Comparison of ENCODE assay signal across 19 cellular contexts in the genomic region with DNA sequence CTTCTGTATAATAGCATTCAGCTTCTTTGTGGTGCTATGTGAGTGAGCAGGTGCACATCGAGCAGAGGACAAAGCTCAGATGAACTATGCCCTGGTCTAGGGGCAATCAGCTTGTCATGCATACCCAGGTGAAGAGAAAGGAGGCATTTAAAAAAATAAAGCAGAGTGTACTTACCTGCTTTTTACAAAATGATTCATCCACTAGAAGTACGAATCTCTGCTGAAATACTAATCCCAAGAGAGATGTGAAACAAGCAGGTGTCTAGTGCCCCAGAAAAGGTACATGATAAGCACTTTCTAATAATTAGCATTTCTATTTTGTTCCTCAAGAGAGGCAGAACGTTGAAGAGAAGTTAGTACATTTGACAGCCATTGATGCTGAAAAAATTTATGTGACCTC. TPM values are rescaled to one million over a fixed set of nuclear protein-coding genes. Genes with fewer than 3 reads are reported as not detected.
DNase-seq lines count a peak whose midpoint lies in the region; ATAC-seq lines count a peak whose summit lies in the region.
"Had no signal": no experiment of that assay in that cellular context is flagged by ENCODE, and none has a peak within 500 bp of the region (broad histone marks: within the 10 kb centered on the region; RNA-seq: fewer than 3 reads in every experiment).

No MANE protein-coding gene starts in this region.

- no peak overlapping the region for H3K27ac ChIP-seq in neuronal stem cell (replicated peaks; ENCODE audit: low read length)
- H3K27ac ChIP-seq: 22Rv1 had no signal

- H3K18ac ChIP-seq in neuronal stem cell (ENCODE audit: low read length): no peak overlapping the region

- H4K91ac ChIP-seq in neuronal stem cell (ENCODE audit: low read depth, low read length, poor library complexity): no peak overlapping the region

- H3K9ac ChIP-seq in neuronal stem cell (ENCODE audit: low read depth, low read length, poor library complexity): no peak overlapping the region

- no peak overlapping the region for H4K8ac ChIP-seq in neuronal stem cell (ENCODE audit: low read depth, low read length)

- H2BK12ac ChIP-seq in neuronal stem cell (ENCODE audit: low read length): no peak overlapping the region

- no peak overlapping the region for H3K4me2 ChIP-seq in neuronal stem cell (ENCODE audit: insufficient read depth, low read length, poor library complexity, severe bottlenecking)

- H2BK5ac ChIP-seq in neuronal stem cell (ENCODE audit: low read length): no peak overlapping the region

- H3K4me1 ChIP-seq in neuronal stem cell (ENCODE audit: control insufficient read depth in 2 of 2, insufficient read depth in 1 of 2, low read depth in 1 of 2, low read length in 2 of 2): no peaks in the 10 kb centered on the region

- ATAC-seq in GM19397 (IDR thresholded peaks at IDR 0.05; ENCODE audit: unreplicated experiment): no peak
- ATAC-seq: HepG2, SK-N-SH treated with all-trans-retinoic acid at 6 μM for 48 hours had no signal

- H3K36me3 ChIP-seq in neuronal stem cell (replicated peaks in 1 of 2; ENCODE audit: control insufficient read depth in 2 of 2, insufficient read depth in 2 of 2, low read length in 2 of 2): no peaks in the 10 kb centered on the region

- H3K14ac ChIP-seq in neuronal stem cell (ENCODE audit: low read length): no peak overlapping the region

- no peak overlapping the region for H3K23ac ChIP-seq in neuronal stem cell (ENCODE audit: low read depth, low read length, poor library complexity)

- H3K79me1 ChIP-seq in neuronal stem cell (ENCODE audit: low read depth, low read length): no peaks in the 10 kb centered on the region

- no peak overlapping the region for H2AFZ ChIP-seq in neuronal stem cell (ENCODE audit: low read length)

- H3K4ac ChIP-seq in neuronal stem cell (ENCODE audit: low read length): no peak overlapping the region

- DNase-seq in NCI-H1417 (lab: John Stamatoyannopoulos, UW) (peak in 2 of 3 experiments; percentile 44 to 89), NCI-H1417 treated with DMSO at 0.1 percent for 48 hours (lab: John Stamatoyannopoulos, UW) (no peak), NCI-H1436 treated with DMSO at 0.1 percent for 48 hours (lab: John Stamatoyannopoulos, UW) (peak; percentile 87), NCI-H774 (lab: John Stamatoyannopoulos, UW) (peak; percentile 47), putamen (ENCODE audit: low spot score) (peak; percentile 57), ecto neural progenitor cell (ENCODE audit: low spot score) (no peak), neuronal stem cell (ENCODE audit: low spot score) (no peak)
- DNase-seq: Calu3; CD4-positive, alpha-beta memory T cell; DND-41; KG1; NCI-H146; NCI-H2171; SHP77 treated with DMSO at 0.1 percent for 48 hours had no signal

- no peak overlapping the region for H2AK5ac ChIP-seq in neuronal stem cell (ENCODE audit: low read depth, low read length)

- no CpG with 5 or more reads among the region's 3 CpGs for WGBS in neuronal stem cell (ENCODE audit: extremely low coverage in 2 of 2, insufficient read length in 2 of 2, insufficient replicate concordance in 1 of 2), 2 donors

- no peak overlapping the region for H2BK120ac ChIP-seq in neuronal stem cell (ENCODE audit: low read depth, low read length)

- H3K4me3 ChIP-seq in neuronal stem cell (ENCODE audit: low read length in 2 of 2): no peak overlapping the region

- H3K9me3 ChIP-seq in neuronal stem cell (replicated peaks in 1 of 2; ENCODE audit: control insufficient read depth in 2 of 2, insufficient read depth in 1 of 2, low read depth in 1 of 2, low read length in 2 of 2): no peaks in the 10 kb centered on the region

- H3K27me3 ChIP-seq in neuronal stem cell (ENCODE audit: control insufficient read depth in 3 of 3, insufficient read depth in 3 of 3, low read depth in 1 of 3, low read length in 3 of 3): no peaks in the 10 kb centered on the region

- H2BK15ac ChIP-seq in neuronal stem cell (ENCODE audit: low read length): no peak overlapping the region

RNA-seq across cellular contexts. Expression of a gene that starts 31.1 kb away (rescaled TPM):
- 1.2 TPM for polyA plus RNA-seq in neuronal stem cell (2013, experiment 1 of 2)
- polyA plus RNA-seq in neuronal stem cell (2013, experiment 2 of 2): 1.4 TPM
- polyA plus RNA-seq: BJ, HepG2 had no signal

Comparison
In these comparisons a context has a peak if more than half of its experiments do, and no peak if none do; other contexts are left out.
1. DNase-seq: peak in NCI-H1417 (2 of 3), NCI-H1436 treated with DMSO at 0.1 percent for 48 hours (single experiment), NCI-H774 (single experiment) and putamen (single experiment); none in NCI-H1417 treated with DMSO at 0.1 percent for 48 hours (single experiment), ecto neural progenitor cell (single experiment) and neuronal stem cell (single experiment).